Comparison of ENCODE assay signal across 1 cellular context in the genomic region with DNA sequence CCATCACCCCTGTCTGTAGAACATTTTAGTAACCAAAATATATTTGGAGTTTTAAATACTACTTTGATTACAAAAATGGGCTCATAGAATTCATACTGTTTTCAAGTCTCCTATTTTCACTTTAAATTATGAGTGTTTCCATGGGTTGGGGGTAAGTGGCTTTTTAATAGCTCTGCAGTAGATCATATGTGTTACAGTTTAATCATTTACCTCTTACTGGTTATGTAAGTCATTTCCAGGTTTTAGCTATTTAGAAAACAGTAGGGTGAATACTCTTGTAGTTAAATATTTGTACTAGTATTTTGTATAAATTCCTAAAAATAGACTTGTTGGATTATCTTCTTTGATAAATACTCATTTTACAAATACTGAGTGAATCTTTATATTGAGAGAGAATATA.
TF ChIP-seq lines count a peak whose summit lies in the region.

No MANE protein-coding gene starts in this region.

TF ChIP-seq in WTC11, 78 proteins besides CTCF, POLR2A, EP300 and RAD21 (continued from another document):
- no peak for TF ChIP-seq FOXP1 (CRISPR knock-in tag; IDR thresholded peaks at IDR 0.05; ENCODE audit: borderline replicate concordance)
- TF ChIP-seq PRRX2 (CRISPR knock-in tag; IDR thresholded peaks at IDR 0.05): no peak
- no peak for TF ChIP-seq JAZF1 (CRISPR knock-in tag; IDR thresholded peaks at IDR 0.05)
- TF ChIP-seq ARID4B (CRISPR knock-in tag; IDR thresholded peaks at IDR 0.05; ENCODE audit: borderline replicate concordance): no peak
- TF ChIP-seq JUN (CRISPR knock-in tag; IDR thresholded peaks at IDR 0.05): no peak
- no peak for TF ChIP-seq SMAD3 (CRISPR knock-in tag; IDR thresholded peaks at IDR 0.05; ENCODE audit: borderline replicate concordance)
